2 cellular contexts compared by ENCODE assay signal in the genomic region with DNA sequence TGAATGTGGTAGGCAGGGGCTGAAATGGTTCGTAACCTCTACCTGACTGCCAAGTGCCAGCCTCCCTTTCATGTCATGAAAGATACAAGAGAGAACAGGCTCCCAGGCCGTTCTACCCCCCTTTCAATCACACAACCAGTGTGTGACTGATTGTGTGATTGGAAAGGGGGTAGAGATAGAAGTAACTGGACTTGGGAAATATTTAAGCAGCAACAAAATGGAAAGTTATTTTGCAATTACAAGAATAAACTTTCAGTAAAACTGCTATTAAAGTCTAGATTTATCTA.
TF ChIP-seq lines count a peak whose summit lies in the region.

No MANE protein-coding gene starts in this region.

TF ChIP-seq in liver, 16 proteins besides CTCF, POLR2A, EP300 and RAD21:
- TF ChIP-seq, protein P1, sequence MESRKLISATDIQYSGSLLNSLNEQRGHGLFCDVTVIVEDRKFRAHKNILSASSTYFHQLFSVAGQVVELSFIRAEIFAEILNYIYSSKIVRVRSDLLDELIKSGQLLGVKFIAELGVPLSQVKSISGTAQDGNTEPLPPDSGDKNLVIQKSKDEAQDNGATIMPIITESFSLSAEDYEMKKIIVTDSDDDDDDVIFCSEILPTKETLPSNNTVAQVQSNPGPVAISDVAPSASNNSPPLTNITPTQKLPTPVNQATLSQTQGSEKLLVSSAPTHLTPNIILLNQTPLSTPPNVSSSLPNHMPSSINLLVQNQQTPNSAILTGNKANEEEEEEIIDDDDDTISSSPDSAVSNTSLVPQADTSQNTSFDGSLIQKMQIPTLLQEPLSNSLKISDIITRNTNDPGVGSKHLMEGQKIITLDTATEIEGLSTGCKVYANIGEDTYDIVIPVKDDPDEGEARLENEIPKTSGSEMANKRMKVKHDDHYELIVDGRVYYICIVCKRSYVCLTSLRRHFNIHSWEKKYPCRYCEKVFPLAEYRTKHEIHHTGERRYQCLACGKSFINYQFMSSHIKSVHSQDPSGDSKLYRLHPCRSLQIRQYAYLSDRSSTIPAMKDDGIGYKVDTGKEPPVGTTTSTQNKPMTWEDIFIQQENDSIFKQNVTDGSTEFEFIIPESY (IDR thresholded peaks at IDR 0.05): no peak
- TF ChIP-seq HNF4G (IDR thresholded peaks at IDR 0.05): no peak
- no peak for TF ChIP-seq EGR1 (IDR thresholded peaks at IDR 0.05; ENCODE audit: low read depth in 2 of 2)
- no peak for TF ChIP-seq JUND (IDR thresholded peaks at IDR 0.05)
- no peak for TF ChIP-seq FOXA2 (IDR thresholded peaks at IDR 0.05)
- peak; percentile 37 to 64 for TF ChIP-seq RXRA (IDR thresholded peaks at IDR 0.05)
- TF ChIP-seq GABPA (IDR thresholded peaks at IDR 0.05 in 1 of 2, conservative IDR thresholded peaks at IDR 0.05 in 1 of 2): no peak
- no peak for TF ChIP-seq NR2F2 (IDR thresholded peaks at IDR 0.05)
- TF ChIP-seq SP1 (IDR thresholded peaks at IDR 0.05): no peak
- TF ChIP-seq, protein P2, sequence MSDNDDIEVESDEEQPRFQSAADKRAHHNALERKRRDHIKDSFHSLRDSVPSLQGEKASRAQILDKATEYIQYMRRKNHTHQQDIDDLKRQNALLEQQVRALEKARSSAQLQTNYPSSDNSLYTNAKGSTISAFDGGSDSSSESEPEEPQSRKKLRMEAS (IDR thresholded peaks at IDR 0.05): no peak
- TF ChIP-seq FOXA1 (IDR thresholded peaks at IDR 0.05): no peak
- TF ChIP-seq TAF1 (conservative IDR thresholded peaks at IDR 0.05): no peak
- TF ChIP-seq, protein P3, sequence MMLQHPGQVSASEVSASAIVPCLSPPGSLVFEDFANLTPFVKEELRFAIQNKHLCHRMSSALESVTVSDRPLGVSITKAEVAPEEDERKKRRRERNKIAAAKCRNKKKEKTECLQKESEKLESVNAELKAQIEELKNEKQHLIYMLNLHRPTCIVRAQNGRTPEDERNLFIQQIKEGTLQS (IDR thresholded peaks at IDR 0.05): no peak
- TF ChIP-seq, protein P4, sequence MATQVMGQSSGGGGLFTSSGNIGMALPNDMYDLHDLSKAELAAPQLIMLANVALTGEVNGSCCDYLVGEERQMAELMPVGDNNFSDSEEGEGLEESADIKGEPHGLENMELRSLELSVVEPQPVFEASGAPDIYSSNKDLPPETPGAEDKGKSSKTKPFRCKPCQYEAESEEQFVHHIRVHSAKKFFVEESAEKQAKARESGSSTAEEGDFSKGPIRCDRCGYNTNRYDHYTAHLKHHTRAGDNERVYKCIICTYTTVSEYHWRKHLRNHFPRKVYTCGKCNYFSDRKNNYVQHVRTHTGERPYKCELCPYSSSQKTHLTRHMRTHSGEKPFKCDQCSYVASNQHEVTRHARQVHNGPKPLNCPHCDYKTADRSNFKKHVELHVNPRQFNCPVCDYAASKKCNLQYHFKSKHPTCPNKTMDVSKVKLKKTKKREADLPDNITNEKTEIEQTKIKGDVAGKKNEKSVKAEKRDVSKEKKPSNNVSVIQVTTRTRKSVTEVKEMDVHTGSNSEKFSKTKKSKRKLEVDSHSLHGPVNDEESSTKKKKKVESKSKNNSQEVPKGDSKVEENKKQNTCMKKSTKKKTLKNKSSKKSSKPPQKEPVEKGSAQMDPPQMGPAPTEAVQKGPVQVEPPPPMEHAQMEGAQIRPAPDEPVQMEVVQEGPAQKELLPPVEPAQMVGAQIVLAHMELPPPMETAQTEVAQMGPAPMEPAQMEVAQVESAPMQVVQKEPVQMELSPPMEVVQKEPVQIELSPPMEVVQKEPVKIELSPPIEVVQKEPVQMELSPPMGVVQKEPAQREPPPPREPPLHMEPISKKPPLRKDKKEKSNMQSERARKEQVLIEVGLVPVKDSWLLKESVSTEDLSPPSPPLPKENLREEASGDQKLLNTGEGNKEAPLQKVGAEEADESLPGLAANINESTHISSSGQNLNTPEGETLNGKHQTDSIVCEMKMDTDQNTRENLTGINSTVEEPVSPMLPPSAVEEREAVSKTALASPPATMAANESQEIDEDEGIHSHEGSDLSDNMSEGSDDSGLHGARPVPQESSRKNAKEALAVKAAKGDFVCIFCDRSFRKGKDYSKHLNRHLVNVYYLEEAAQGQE (IDR thresholded peaks at IDR 0.05): no peak
- TF ChIP-seq YY1 (IDR thresholded peaks at IDR 0.05): peak; percentile 13
- no peak for TF ChIP-seq HNF4A (conservative IDR thresholded peaks at IDR 0.05)

TF ChIP-seq in HepG2, 621 proteins besides CTCF, POLR2A, EP300 and RAD21:
- TF ChIP-seq PAF1 (CRISPR knock-in tag; IDR thresholded peaks at IDR 0.05) (no peak), SSRP1 (CRISPR knock-in tag; IDR thresholded peaks at IDR 0.05) (no peak), LCORL (IDR thresholded peaks at IDR 0.05) (no peak), LCORL (CRISPR knock-in tag; IDR thresholded peaks at IDR 0.05) (no peak), ZNF329 (CRISPR knock-in tag; IDR thresholded peaks at IDR 0.05; ENCODE audit: low read depth) (no peak), SALL2 (CRISPR knock-in tag; IDR thresholded peaks at IDR 0.05) (no peak), ZNF33B (CRISPR knock-in tag; IDR thresholded peaks at IDR 0.05) (no peak), ATM (IDR thresholded peaks at IDR 0.05; ENCODE audit: borderline replicate concordance) (no peak), RORA (CRISPR knock-in tag; IDR thresholded peaks at IDR 0.05) (no peak), ZNF451 (CRISPR knock-in tag; IDR thresholded peaks at IDR 0.05) (no peak)
- TF ChIP-seq, protein P5, sequence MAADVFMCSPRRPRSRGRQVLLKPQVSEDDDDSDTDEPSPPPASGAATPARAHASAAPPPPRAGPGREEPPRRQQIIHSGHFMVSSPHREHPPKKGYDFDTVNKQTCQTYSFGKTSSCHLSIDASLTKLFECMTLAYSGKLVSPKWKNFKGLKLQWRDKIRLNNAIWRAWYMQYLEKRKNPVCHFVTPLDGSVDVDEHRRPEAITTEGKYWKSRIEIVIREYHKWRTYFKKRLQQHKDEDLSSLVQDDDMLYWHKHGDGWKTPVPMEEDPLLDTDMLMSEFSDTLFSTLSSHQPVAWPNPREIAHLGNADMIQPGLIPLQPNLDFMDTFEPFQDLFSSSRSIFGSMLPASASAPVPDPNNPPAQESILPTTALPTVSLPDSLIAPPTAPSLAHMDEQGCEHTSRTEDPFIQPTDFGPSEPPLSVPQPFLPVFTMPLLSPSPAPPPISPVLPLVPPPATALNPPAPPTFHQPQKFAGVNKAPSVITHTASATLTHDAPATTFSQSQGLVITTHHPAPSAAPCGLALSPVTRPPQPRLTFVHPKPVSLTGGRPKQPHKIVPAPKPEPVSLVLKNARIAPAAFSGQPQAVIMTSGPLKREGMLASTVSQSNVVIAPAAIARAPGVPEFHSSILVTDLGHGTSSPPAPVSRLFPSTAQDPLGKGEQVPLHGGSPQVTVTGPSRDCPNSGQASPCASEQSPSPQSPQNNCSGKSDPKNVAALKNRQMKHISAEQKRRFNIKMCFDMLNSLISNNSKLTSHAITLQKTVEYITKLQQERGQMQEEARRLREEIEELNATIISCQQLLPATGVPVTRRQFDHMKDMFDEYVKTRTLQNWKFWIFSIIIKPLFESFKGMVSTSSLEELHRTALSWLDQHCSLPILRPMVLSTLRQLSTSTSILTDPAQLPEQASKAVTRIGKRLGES (CRISPR knock-in tag; IDR thresholded peaks at IDR 0.05; ENCODE audit: borderline replicate concordance): no peak
- TF ChIP-seq, protein P6, sequence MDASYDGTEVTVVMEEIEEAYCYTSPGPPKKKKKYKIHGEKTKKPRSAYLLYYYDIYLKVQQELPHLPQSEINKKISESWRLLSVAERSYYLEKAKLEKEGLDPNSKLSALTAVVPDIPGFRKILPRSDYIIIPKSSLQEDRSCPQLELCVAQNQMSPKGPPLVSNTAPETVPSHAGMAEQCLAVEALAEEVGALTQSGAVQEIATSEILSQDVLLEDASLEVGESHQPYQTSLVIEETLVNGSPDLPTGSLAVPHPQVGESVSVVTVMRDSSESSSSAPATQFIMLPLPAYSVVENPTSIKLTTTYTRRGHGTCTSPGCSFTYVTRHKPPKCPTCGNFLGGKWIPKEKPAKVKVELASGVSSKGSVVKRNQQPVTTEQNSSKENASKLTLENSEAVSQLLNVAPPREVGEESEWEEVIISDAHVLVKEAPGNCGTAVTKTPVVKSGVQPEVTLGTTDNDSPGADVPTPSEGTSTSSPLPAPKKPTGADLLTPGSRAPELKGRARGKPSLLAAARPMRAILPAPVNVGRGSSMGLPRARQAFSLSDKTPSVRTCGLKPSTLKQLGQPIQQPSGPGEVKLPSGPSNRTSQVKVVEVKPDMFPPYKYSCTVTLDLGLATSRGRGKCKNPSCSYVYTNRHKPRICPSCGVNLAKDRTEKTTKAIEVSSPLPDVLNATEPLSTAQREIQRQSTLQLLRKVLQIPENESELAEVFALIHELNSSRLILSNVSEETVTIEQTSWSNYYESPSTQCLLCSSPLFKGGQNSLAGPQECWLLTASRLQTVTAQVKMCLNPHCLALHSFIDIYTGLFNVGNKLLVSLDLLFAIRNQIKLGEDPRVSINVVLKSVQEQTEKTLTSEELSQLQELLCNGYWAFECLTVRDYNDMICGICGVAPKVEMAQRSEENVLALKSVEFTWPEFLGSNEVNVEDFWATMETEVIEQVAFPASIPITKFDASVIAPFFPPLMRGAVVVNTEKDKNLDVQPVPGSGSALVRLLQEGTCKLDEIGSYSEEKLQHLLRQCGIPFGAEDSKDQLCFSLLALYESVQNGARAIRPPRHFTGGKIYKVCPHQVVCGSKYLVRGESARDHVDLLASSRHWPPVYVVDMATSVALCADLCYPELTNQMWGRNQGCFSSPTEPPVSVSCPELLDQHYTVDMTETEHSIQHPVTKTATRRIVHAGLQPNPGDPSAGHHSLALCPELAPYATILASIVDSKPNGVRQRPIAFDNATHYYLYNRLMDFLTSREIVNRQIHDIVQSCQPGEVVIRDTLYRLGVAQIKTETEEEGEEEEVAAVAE (CRISPR knock-in tag; IDR thresholded peaks at IDR 0.05; ENCODE audit: borderline replicate concordance): no peak
- TF ChIP-seq, protein P7, sequence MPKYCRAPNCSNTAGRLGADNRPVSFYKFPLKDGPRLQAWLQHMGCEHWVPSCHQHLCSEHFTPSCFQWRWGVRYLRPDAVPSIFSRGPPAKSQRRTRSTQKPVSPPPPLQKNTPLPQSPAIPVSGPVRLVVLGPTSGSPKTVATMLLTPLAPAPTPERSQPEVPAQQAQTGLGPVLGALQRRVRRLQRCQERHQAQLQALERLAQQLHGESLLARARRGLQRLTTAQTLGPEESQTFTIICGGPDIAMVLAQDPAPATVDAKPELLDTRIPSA (CRISPR knock-in tag; IDR thresholded peaks at IDR 0.05; ENCODE audit: borderline replicate concordance): no peak
